Comparison of ENCODE assay signal across 13 cellular contexts in genomic region chr5:180673371-180674252, GRCh38. TPM values are rescaled to one million over a fixed set of nuclear protein-coding genes. Genes with fewer than 3 reads are reported as not detected.
DNase-seq lines count a peak whose midpoint lies in the region; ATAC-seq, FAIRE-seq and TF ChIP-seq lines count a peak whose summit lies in the region.
"Had no signal": no experiment of that assay in that cellular context is flagged by ENCODE, and none has a peak within 500 bp of the region (broad histone marks: within the 10 kb centered on the region; RNA-seq: fewer than 3 reads in every experiment).

No MANE protein-coding gene starts in this region.

- ATAC-seq in GM21526 (IDR thresholded peaks at IDR 0.05; ENCODE audit: low FRiP score, unreplicated experiment): peak; percentile 29
- peak; percentile 49 for ATAC-seq in WTC11
- ATAC-seq in GM18858 (IDR thresholded peaks at IDR 0.05; ENCODE audit: unreplicated experiment): no peak
- no peak for ATAC-seq in HG03139 (IDR thresholded peaks at IDR 0.05; ENCODE audit: unreplicated experiment)
- ATAC-seq: activated CD4-positive, CD25-positive, alpha-beta regulatory T cell treated with anti-CD3 and anti-CD28 coated beads, Interleukin-2, amount 50 U/mL, for 24 hours had no signal

- peaks cover 4% of the 10 kb centered on the region for H3K4me1 Mint-ChIP-seq in WTC11

- H3K36me3 Mint-ChIP-seq in WTC11: no peaks in the 10 kb centered on the region

- peak; percentile 50 for DNase-seq in WTC11 (ENCODE audit: low spot score)
- no peak for DNase-seq in retinal pigment epithelial cell (ENCODE audit: low read depth)
- no peak for DNase-seq in urothelium cell line (ENCODE audit: low spot score)
- DNase-seq: Calu3; NCI-H526 treated with DMSO at 0.1 percent for 48 hours; SJCRH30; stimulated activated CD8-positive, alpha-beta memory T cell treated with anti-CD3 and anti-CD28 coated beads, Interleukin-4, amount 100 ng/mL, for 48 hours had no signal

- peaks cover 2% of the 10 kb centered on the region for H3K9me3 ChIP-seq in iPS-18c (ENCODE audit: control insufficient read depth, insufficient read depth, low read length)
- H3K9me3 ChIP-seq: SJCRH30 had no signal

- H3K27ac Mint-ChIP-seq in WTC11: no peak overlapping the region
- H3K27ac Mint-ChIP-seq: activated naive CD4-positive, alpha-beta T cell treated with anti-CD3 and anti-CD28 coated beads, Interleukin-2, amount 50 U/mL, for 72 hours had no signal

- no peak for FAIRE-seq in urothelium cell line (lab: Jason Lieb, UNC)

- H3K4me3 ChIP-seq in iPS-18c (ENCODE audit: insufficient read depth, low read depth, low read length) (peak overlapping the region; percentile 49), retinal pigment epithelial cell (ENCODE audit: low read length) (no peak overlapping the region)
- H3K4me3 ChIP-seq: SJCRH30 had no signal

- no peaks in the 10 kb centered on the region for H3K9me3 Mint-ChIP-seq in WTC11
- H3K9me3 Mint-ChIP-seq: activated naive CD4-positive, alpha-beta T cell treated with anti-CD3 and anti-CD28 coated beads, Interleukin-2, amount 50 U/mL, for 72 hours had no signal

- TF ChIP-seq CTCF in WTC11 (IDR thresholded peaks at IDR 0.05) (no peak), retinal pigment epithelial cell (conservative IDR thresholded peaks at IDR 0.05; ENCODE audit: low read depth, low read length) (peak; percentile 7)

- POLR2A ChIA-PET in WTC11 (lab: Charles Lee): no interaction called here

- H3K27me3 Mint-ChIP-seq in WTC11 (ENCODE audit: low read depth): peaks cover 49% of the 10 kb centered on the region

- H3K4me3 Mint-ChIP-seq in WTC11: peak overlapping the region; percentile 60

- CTCF ChIA-PET in WTC11 (lab: Charles Lee): interaction anchor here (0.7 to 1.6 kb wide), 8 partner anchors 10 to 118 kb away, joined by 3 to 7 read pairs (median 4); no protein-coding TSS in a partner anchor

TF ChIP-seq in WTC11, 78 proteins besides CTCF, POLR2A, EP300 and RAD21:
- TF ChIP-seq ESRRA (CRISPR knock-in tag; IDR thresholded peaks at IDR 0.05; ENCODE audit: borderline replicate concordance): no peak
- peak; percentile 49; the same call in 1 of the 2 replicates for TF ChIP-seq FOXP1 (CRISPR knock-in tag; IDR thresholded peaks at IDR 0.05; ENCODE audit: borderline replicate concordance)
- TF ChIP-seq TP53 (CRISPR knock-in tag; IDR thresholded peaks at IDR 0.05): 0 out of 2 replicates have a peak, but pooled peaks have one; percentile 38

RNA-seq across cellular contexts. Expression of gene FLT4, which starts 24.2 kb away (rescaled TPM):
- total RNA-seq in WTC11 (2021): 11.0 to 12.7 TPM (median 12.4 TPM) in 3 replicates
- total RNA-seq: Calu3 had no signal

Comparison
In these comparisons a context has a peak if more than half of its experiments do, and no peak if none do; other contexts are left out.
1. ATAC-seq: peak in GM21526 (single experiment) and WTC11 (single experiment); none in GM18858 (single experiment) and HG03139 (single experiment).